ENCODE assay signal across 1 cellular context in the genomic region with DNA sequence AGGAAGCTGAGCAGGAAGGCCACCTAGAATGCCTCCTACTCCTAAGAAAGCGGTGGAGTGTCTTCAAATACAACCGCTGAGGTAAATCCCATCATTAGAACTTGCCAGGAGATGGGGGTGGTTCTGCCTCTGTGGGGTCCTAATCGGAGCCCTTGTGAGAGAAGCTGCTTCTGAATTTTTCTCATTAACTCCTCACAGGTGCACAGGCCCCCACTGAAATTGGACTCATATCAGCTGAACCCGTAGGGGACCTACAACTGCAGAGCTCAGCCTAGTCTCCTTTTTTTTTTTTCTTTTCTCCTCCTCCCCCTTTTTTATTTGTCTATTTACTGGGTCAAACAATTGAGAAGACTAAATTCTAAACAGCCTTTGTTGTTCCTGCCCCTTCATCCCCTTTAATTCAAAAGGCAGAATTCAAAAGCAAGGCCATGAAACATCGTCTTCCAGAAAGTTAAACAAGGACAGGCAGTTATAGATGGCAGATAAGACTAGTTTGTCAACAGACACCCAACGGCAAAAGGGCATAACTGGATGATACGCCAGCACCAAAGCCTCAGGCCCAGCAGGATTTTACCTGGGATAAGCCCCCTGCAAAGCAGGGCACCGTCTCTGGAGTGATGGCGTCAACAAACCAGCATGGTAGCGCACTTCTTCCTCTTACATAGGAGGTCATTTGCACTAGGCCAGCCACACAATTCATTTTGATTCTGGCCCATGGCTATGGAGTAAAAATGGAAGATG.
TF ChIP-seq lines count a peak whose summit lies in the region.

No MANE protein-coding gene starts in this region.

TF ChIP-seq in K562, 482 proteins besides CTCF, POLR2A, EP300 and RAD21 (continued from another document):
- TF ChIP-seq, protein P1, sequence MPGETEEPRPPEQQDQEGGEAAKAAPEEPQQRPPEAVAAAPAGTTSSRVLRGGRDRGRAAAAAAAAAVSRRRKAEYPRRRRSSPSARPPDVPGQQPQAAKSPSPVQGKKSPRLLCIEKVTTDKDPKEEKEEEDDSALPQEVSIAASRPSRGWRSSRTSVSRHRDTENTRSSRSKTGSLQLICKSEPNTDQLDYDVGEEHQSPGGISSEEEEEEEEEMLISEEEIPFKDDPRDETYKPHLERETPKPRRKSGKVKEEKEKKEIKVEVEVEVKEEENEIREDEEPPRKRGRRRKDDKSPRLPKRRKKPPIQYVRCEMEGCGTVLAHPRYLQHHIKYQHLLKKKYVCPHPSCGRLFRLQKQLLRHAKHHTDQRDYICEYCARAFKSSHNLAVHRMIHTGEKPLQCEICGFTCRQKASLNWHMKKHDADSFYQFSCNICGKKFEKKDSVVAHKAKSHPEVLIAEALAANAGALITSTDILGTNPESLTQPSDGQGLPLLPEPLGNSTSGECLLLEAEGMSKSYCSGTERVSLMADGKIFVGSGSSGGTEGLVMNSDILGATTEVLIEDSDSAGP (CRISPR knock-in tag; IDR thresholded peaks at IDR 0.05), result no peak
- no peak for TF ChIP-seq PHB (CRISPR knock-in tag; IDR thresholded peaks at IDR 0.05)
- TF ChIP-seq ZNF134 (CRISPR knock-in tag; conservative IDR thresholded peaks at IDR 0.05), result 0 out of 2 replicates have a peak, but pooled peaks have one; percentile 22
- peak; percentile 80 for TF ChIP-seq MYBL2 (IDR thresholded peaks at IDR 0.05; ENCODE audit: low read depth)
- no peak for TF ChIP-seq MYBL2 (CRISPR knock-in tag; IDR thresholded peaks at IDR 0.05; ENCODE audit: borderline replicate concordance)
- TF ChIP-seq DPF2 (IDR thresholded peaks at IDR 0.05), result peak; percentile 64
- TF ChIP-seq, protein P2, sequence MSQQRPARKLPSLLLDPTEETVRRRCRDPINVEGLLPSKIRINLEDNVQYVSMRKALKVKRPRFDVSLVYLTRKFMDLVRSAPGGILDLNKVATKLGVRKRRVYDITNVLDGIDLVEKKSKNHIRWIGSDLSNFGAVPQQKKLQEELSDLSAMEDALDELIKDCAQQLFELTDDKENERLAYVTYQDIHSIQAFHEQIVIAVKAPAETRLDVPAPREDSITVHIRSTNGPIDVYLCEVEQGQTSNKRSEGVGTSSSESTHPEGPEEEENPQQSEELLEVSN (IDR thresholded peaks at IDR 0.05; ENCODE audit: borderline replicate concordance in 1 of 2, extremely low read depth in 1 of 2, insufficient read depth in 1 of 2, insufficient read length in 1 of 2, low read depth in 1 of 2, low read length in 1 of 2, poor library complexity in 1 of 2, severe bottlenecking in 1 of 2), result peak in 1 of 2 experiments; percentile 20
- peak; percentile 29; the same call in 1 of the 2 replicates for TF ChIP-seq FOXM1 (IDR thresholded peaks at IDR 0.05; ENCODE audit: low read depth)
- no peak for TF ChIP-seq FOXM1 (CRISPR knock-in tag; IDR thresholded peaks at IDR 0.05; ENCODE audit: low read depth)
- no peak for TF ChIP-seq SMARCC2 (IDR thresholded peaks at IDR 0.05; ENCODE audit: low read depth)
- TF ChIP-seq, protein P3, sequence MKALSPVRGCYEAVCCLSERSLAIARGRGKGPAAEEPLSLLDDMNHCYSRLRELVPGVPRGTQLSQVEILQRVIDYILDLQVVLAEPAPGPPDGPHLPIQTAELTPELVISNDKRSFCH (CRISPR knock-in tag; IDR thresholded peaks at IDR 0.05), result no peak
- TF ChIP-seq, protein P3 (tag; IDR thresholded peaks at IDR 0.05), result peak; percentile 66; the same call in 1 of the 2 replicates
- TF ChIP-seq ZNF75A (CRISPR knock-in tag; IDR thresholded peaks at IDR 0.05), result 0 out of 2 replicates have a peak, but pooled peaks have one; percentile 59
- no peak for TF ChIP-seq JUND (IDR thresholded peaks at IDR 0.05; ENCODE audit: borderline replicate concordance, low read depth, low read length)
- peak; percentile 37; the same call in 1 of the 3 replicates for TF ChIP-seq JUND (tag; IDR thresholded peaks at IDR 0.05; ENCODE audit: borderline replicate concordance, low read depth, low read length)
- TF ChIP-seq FOXK2 (conservative IDR thresholded peaks at IDR 0.05 in 1 of 2, IDR thresholded peaks at IDR 0.05 in 1 of 2; ENCODE audit: low read depth in 2 of 2), result peak; percentile 65; a peak in 3 of 4 replicates
- TF ChIP-seq ZFP1 (CRISPR knock-in tag; IDR thresholded peaks at IDR 0.05), result 0 out of 2 replicates have a peak, but pooled peaks have one; percentile 8
- no peak for TF ChIP-seq NFE2L1 (tag; IDR thresholded peaks at IDR 0.05; ENCODE audit: borderline replicate concordance, low read depth)
- TF ChIP-seq TEAD1 (CRISPR knock-in tag; IDR thresholded peaks at IDR 0.05), result peak in 1 of 2 experiments; percentile 75; a peak in 2 of 4 replicates
- TF ChIP-seq EHMT2 (IDR thresholded peaks at IDR 0.05), result peak; percentile 52; the same call in 1 of the 2 replicates
- TF ChIP-seq, protein P4, sequence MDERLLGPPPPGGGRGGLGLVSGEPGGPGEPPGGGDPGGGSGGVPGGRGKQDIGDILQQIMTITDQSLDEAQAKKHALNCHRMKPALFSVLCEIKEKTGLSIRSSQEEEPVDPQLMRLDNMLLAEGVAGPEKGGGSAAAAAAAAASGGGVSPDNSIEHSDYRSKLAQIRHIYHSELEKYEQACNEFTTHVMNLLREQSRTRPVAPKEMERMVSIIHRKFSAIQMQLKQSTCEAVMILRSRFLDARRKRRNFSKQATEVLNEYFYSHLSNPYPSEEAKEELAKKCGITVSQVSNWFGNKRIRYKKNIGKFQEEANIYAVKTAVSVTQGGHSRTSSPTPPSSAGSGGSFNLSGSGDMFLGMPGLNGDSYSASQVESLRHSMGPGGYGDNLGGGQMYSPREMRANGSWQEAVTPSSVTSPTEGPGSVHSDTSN (CRISPR knock-in tag; IDR thresholded peaks at IDR 0.05; ENCODE audit: low read depth), result no peak
- TF ChIP-seq, protein P4 (tag; conservative IDR thresholded peaks at IDR 0.05; ENCODE audit: low read depth), result peak; percentile 40; the same call in 1 of the 2 replicates
- peak; percentile 63 for TF ChIP-seq ARID1B (IDR thresholded peaks at IDR 0.05)
- TF ChIP-seq PTTG1 (tag; IDR thresholded peaks at IDR 0.05; ENCODE audit: low read depth), result peak; percentile 38; the same call in 1 of the 2 replicates
- TF ChIP-seq LEF1 (IDR thresholded peaks at IDR 0.05), result 0 out of 2 replicates have a peak, but pooled peaks have one; percentile 58
- 0 out of 2 replicates have a peak, but pooled peaks have one; percentile 34 for TF ChIP-seq MTA3 (IDR thresholded peaks at IDR 0.05; ENCODE audit: borderline replicate concordance)
- peak in 1 of 2 experiments; percentile 77; a peak in 2 of 4 replicates for TF ChIP-seq FOXA3 (CRISPR knock-in tag; conservative IDR thresholded peaks at IDR 0.05 in 1 of 2, IDR thresholded peaks at IDR 0.05 in 1 of 2)
- TF ChIP-seq, protein P5, sequence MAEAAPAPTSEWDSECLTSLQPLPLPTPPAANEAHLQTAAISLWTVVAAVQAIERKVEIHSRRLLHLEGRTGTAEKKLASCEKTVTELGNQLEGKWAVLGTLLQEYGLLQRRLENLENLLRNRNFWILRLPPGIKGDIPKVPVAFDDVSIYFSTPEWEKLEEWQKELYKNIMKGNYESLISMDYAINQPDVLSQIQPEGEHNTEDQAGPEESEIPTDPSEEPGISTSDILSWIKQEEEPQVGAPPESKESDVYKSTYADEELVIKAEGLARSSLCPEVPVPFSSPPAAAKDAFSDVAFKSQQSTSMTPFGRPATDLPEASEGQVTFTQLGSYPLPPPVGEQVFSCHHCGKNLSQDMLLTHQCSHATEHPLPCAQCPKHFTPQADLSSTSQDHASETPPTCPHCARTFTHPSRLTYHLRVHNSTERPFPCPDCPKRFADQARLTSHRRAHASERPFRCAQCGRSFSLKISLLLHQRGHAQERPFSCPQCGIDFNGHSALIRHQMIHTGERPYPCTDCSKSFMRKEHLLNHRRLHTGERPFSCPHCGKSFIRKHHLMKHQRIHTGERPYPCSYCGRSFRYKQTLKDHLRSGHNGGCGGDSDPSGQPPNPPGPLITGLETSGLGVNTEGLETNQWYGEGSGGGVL (CRISPR knock-in tag; IDR thresholded peaks at IDR 0.05), result no peak
- TF ChIP-seq, protein P6, sequence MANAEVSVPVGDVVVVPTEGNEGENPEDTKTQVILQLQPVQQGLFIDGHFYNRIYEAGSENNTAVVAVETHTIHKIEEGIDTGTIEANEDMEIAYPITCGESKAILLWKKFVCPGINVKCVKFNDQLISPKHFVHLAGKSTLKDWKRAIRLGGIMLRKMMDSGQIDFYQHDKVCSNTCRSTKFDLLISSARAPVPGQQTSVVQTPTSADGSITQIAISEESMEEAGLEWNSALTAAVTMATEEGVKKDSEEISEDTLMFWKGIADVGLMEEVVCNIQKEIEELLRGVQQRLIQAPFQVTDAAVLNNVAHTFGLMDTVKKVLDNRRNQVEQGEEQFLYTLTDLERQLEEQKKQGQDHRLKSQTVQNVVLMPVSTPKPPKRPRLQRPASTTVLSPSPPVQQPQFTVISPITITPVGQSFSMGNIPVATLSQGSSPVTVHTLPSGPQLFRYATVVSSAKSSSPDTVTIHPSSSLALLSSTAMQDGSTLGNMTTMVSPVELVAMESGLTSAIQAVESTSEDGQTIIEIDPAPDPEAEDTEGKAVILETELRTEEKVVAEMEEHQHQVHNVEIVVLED (CRISPR knock-in tag; IDR thresholded peaks at IDR 0.05), result peak; percentile 46; the same call in 1 of the 2 replicates
- TF ChIP-seq NR4A1 (CRISPR knock-in tag; IDR thresholded peaks at IDR 0.05), result no peak
- TF ChIP-seq NR4A1 (tag; IDR thresholded peaks at IDR 0.05), result peak; percentile 75
TF ChIP-seq in K562: peak in this region for 81.
